In genomic region chrX:13752646-13753045, GRCh38 we compare ENCODE assay signal across 10 cellular contexts. TPM values are rescaled to one million over a fixed set of nuclear protein-coding genes. Genes with fewer than 3 reads are reported as not detected.
DNase-seq lines count a peak whose midpoint lies in the region; ATAC-seq, FAIRE-seq and TF ChIP-seq lines count a peak whose summit lies in the region.
"Had no signal": no experiment of that assay in that cellular context is flagged by ENCODE, and none has a peak within 500 bp of the region (broad histone marks: within the 10 kb centered on the region; RNA-seq: fewer than 3 reads in every experiment).

No MANE protein-coding gene starts in this region.

- CTCF ChIA-PET in GM12878 (lab: Yijun Ruan, JAX): interaction anchor here (0.8 to 11.5 kb wide), 16 partner anchors 9 to 287 kb away, joined by 3 to 113 read pairs (median 4); partner anchors contain the start of genes OFD1 and TRAPPC2
- CTCF ChIA-PET in RWPE1 (lab: Yijun Ruan, JAX): interaction anchor here (0.7 kb wide), 1 partner anchor 107 kb away, joined by 3 read pairs; no protein-coding TSS in a partner anchor
- CTCF ChIA-PET in activated CD4-positive, alpha-beta memory T cell treated with anti-CD3 and anti-CD28 coated beads for 36 hours (lab: Charles Lee): interaction anchor here (0.6 to 2.9 kb wide), 4 partner anchors 18 to 1305 kb away, joined by 3 to 8 read pairs (median 4); partner anchors contain the start of genes OFD1 and TRAPPC2

- H3K36me3 ChIP-seq in GM12878 (ENCODE audit: control insufficient read depth in 2 of 2, insufficient read depth in 2 of 2, low read length in 1 of 2): peaks cover 0 to 9% of the 10 kb centered on the region in 2 experiments; a peak in 3 of 4 replicates

- H3K36me3 Mint-ChIP-seq in activated CD4-positive, alpha-beta memory T cell treated with anti-CD3 and anti-CD28 coated beads for 36 hours: peaks cover 10% of the 10 kb centered on the region

- no peak for TF ChIP-seq RAD21 in GM12878 (IDR thresholded peaks at IDR 0.05; ENCODE audit: insufficient read depth, low read depth, low read length)

- H3K4me2 ChIP-seq in GM12878 (ENCODE audit: control insufficient read depth, insufficient read depth): peak overlapping the region; percentile 77

- DNase-seq in GM12892 (ENCODE audit: insufficient read length): no peak
- no peak for DNase-seq in GM12878 (ENCODE audit: low read depth, low spot score)
- no peak for DNase-seq in T-helper 2 cell
- no peak for DNase-seq in foreskin melanocyte
- DNase-seq in RWPE1 (ENCODE audit: low spot score): no peak
- DNase-seq in activated CD4-positive, alpha-beta memory T cell treated with anti-CD3 and anti-CD28 coated beads for 36 hours: no peak
- DNase-seq: NCI-H146 had no signal

- H3K9ac ChIP-seq in GM12878 (ENCODE audit: control insufficient read depth, insufficient read depth, low read length): no peak overlapping the region

- no TSS peak for BruUV-seq in GM12878 (replicated peaks; lab: Mats Ljungman, UMichigan)

- H2AFZ ChIP-seq in GM12878 (ENCODE audit: control insufficient read depth, low read depth, low read length): no peak overlapping the region

- SMC1A ChIA-PET in GM12878 (lab: Charles Lee; ENCODE audit: uncharacterized antibody, unreplicated experiment): interaction anchor here (0.9 to 14.7 kb wide), 18 partner anchors 9 to 280 kb away, joined by 3 to 198 read pairs (median 6); partner anchors contain the start of genes GEMIN8, OFD1, RAB9A and TRAPPC2

- TF ChIP-seq POLR2A in GM12892 (IDR thresholded peaks at IDR 0.05; ENCODE audit: low read depth, low read length): no peak
- TF ChIP-seq POLR2A in GM12878 (IDR thresholded peaks at IDR 0.05; ENCODE audit: low read depth, low read length): no peak

- H3K27ac ChIP-seq in GM12878 (ENCODE audit: control insufficient read depth, insufficient read depth) (peak overlapping the region; percentile 57), RWPE1 (no peak overlapping the region)

- peaks cover 40% of the 10 kb centered on the region for H3K4me1 ChIP-seq in GM12878 (ENCODE audit: control insufficient read depth, insufficient read depth, low read length)

- H3K27ac Mint-ChIP-seq in activated CD4-positive, alpha-beta memory T cell treated with anti-CD3 and anti-CD28 coated beads for 36 hours: no peak overlapping the region

- TF ChIP-seq CTCF in GM12878 (IDR thresholded peaks at IDR 0.05 in 2 of 3, conservative IDR thresholded peaks at IDR 0.05 in 1 of 3; ENCODE audit: control insufficient read depth in 2 of 3, extremely low read depth in 1 of 3, insufficient read depth in 1 of 3, low read depth in 3 of 3, low read length in 3 of 3): no peak
- no peak for TF ChIP-seq CTCF in RWPE1 (conservative IDR thresholded peaks at IDR 0.05; ENCODE audit: low read depth)

- H3K4me1 Mint-ChIP-seq in activated CD4-positive, alpha-beta memory T cell treated with anti-CD3 and anti-CD28 coated beads for 36 hours (ENCODE audit: low read depth): peaks cover 34% of the 10 kb centered on the region

- TF ChIP-seq EP300 in GM12878 (IDR thresholded peaks at IDR 0.05; ENCODE audit: borderline replicate concordance in 1 of 2, control insufficient read depth in 1 of 2, low read depth in 2 of 2, low read length in 2 of 2): peak; percentile 87 to 94

- no peaks in the 10 kb centered on the region for H3K9me3 Mint-ChIP-seq in activated CD4-positive, alpha-beta memory T cell treated with anti-CD3 and anti-CD28 coated beads for 36 hours

- in situ Hi-C loops in GM12878 (cut with MboI): no loop called here

- FAIRE-seq in GM12892 (lab: Jason Lieb, UNC): peak; percentile 92
- FAIRE-seq in GM12878 (lab: Jason Lieb, UNC): peak; percentile 27
- FAIRE-seq: H1 had no signal

- RAD21 ChIA-PET in GM12878 (lab: Charles Lee; ENCODE audit: unreplicated experiment): interaction anchor here (0.9 to 15.7 kb wide), 18 partner anchors 9 to 279 kb away, joined by 3 to 175 read pairs (median 6); partner anchors contain the start of genes GEMIN8, OFD1 and TRAPPC2

- POLR2A ChIA-PET in GM12878 (lab: Charles Lee) (interaction anchor here (0.6 to 2.5 kb wide), 11 partner anchors 10 to 954 kb away, joined by 3 to 12 read pairs (median 4); partner anchors contain the start of genes OFD1 and TRAPPC2), RWPE1 (lab: Yijun Ruan, JAX; ENCODE audit: low non-redundant PET) (no interaction called here)
- POLR2A ChIA-PET in activated CD4-positive, alpha-beta memory T cell treated with anti-CD3 and anti-CD28 coated beads for 36 hours (lab: Charles Lee): no interaction called here

- no peak overlapping the region; the same call in 1 of the 2 replicates for H3K4me3 ChIP-seq in GM12878

- ATAC-seq in GM21528 (IDR thresholded peaks at IDR 0.05; ENCODE audit: low FRiP score, unreplicated experiment) (peak; percentile 69), HG03521 (IDR thresholded peaks at IDR 0.05; ENCODE audit: unreplicated experiment) (peak; percentile 49), GM12878 (peak; percentile 66)

- H3K79me2 ChIP-seq in GM12878 (ENCODE audit: control insufficient read depth, insufficient read depth, low read length): no peaks in the 10 kb centered on the region; the same call in none of the 2 replicates

- no peak overlapping the region for H3K4me3 Mint-ChIP-seq in activated CD4-positive, alpha-beta memory T cell treated with anti-CD3 and anti-CD28 coated beads for 36 hours

- H3K27me3 ChIP-seq in GM12878 (replicated peaks in 1 of 2; ENCODE audit: control insufficient read depth in 2 of 2, insufficient read depth in 2 of 2, low read length in 1 of 2): no peaks in the 10 kb centered on the region

- H3K9me3 ChIP-seq in GM12878 (replicated peaks; ENCODE audit: control insufficient read depth, insufficient read depth, low read length): no peaks in the 10 kb centered on the region

- intact Hi-C loops in GM12878 (cut with micrococcal nuclease; ENCODE audit: unreplicated experiment): loop anchor here (1.0 to 5.0 kb wide), 3 partner anchors 9 to 665 kb away; no protein-coding TSS in a partner anchor
- intact Hi-C loops in activated CD4-positive, alpha-beta memory T cell treated with anti-CD3 and anti-CD28 coated beads for 36 hours (cut with micrococcal nuclease): no loop called here

- no peaks in the 10 kb centered on the region for H3K27me3 Mint-ChIP-seq in activated CD4-positive, alpha-beta memory T cell treated with anti-CD3 and anti-CD28 coated beads for 36 hours

- H4K20me1 ChIP-seq in GM12878 (ENCODE audit: control insufficient read depth, insufficient read depth): no peaks in the 10 kb centered on the region

- WGBS in GM12878 (ENCODE audit: insufficient coverage, insufficient replicate concordance, low lambda C conversion rate, missing lambda C conversion rate): 35% methylated on average over 3 of the region's 3 CpGs

TF ChIP-seq in GM12878, 131 proteins besides CTCF, POLR2A, EP300 and RAD21 (continues in another document):
- peak; percentile 65 to 74 for TF ChIP-seq BHLHE40 (IDR thresholded peaks at IDR 0.05; ENCODE audit: borderline replicate concordance in 1 of 2, low read depth in 2 of 2, low read length in 1 of 2)
- TF ChIP-seq EGR1 (IDR thresholded peaks at IDR 0.05; ENCODE audit: borderline replicate concordance in 1 of 2, low read depth in 2 of 2, low read length in 2 of 2): no peak; a peak in 1 of 3 replicates
- TF ChIP-seq NFXL1 (IDR thresholded peaks at IDR 0.05; ENCODE audit: borderline replicate concordance): no peak
- TF ChIP-seq MTA2 (IDR thresholded peaks at IDR 0.05; ENCODE audit: low read depth): peak; percentile 80
- TF ChIP-seq JUNB (IDR thresholded peaks at IDR 0.05): peak; percentile 68
- TF ChIP-seq TCF3 (IDR thresholded peaks at IDR 0.05; ENCODE audit: borderline replicate concordance, insufficient read depth, low read depth, low read length): peak; percentile 98
- TF ChIP-seq NFIC (IDR thresholded peaks at IDR 0.05; ENCODE audit: low read depth, low read length): peak; percentile 88

RNA-seq across cellular contexts. Expression of gene OFD1, which starts 18.1 kb away (rescaled TPM):
- polyA plus RNA-seq in GM12892 (2012; ENCODE audit: missing spikeins): 28.7 TPM
- total RNA-seq in GM12878 (2013; cell fraction: nucleolus; rRNA removed): 173 and 178 TPM in 2 replicates
- 22.4 and 27.7 TPM in 2 replicates for total RNA-seq in GM12878 (2014; rRNA removed)
- total RNA-seq in GM12878 (2014; rRNA removed; fragmentation: Illumina TruSeq; extraction: Trizol): 39.5 and 43.7 TPM in 2 replicates
- 30.6 and 34.0 TPM in 2 replicates for total RNA-seq in GM12878 (2021)
- polyA plus RNA-seq in GM12878 (2011; ENCODE audit: low read depth): 17.6 TPM
- 77.2 and 107 TPM in 2 replicates for polyA plus RNA-seq in GM12878 (2011; rRNA removed)
- 32.3 and 33.2 TPM in 2 replicates for polyA plus RNA-seq in GM12878 (2011; cell fraction: cytosol; rRNA removed)
- 186 and 224 TPM in 2 replicates for polyA plus RNA-seq in GM12878 (2011; cell fraction: nucleus; rRNA removed)
- polyA plus RNA-seq in GM12878 (2012): 25.2 and 35.0 TPM in 2 replicates
- polyA plus RNA-seq in GM12878 (2014; fragmentation: Illumina TruSeq; extraction: Trizol): 33.3 and 43.7 TPM in 2 replicates
- 10 to 100 TPM; 43.0 to 64.5 TPM for polyA plus RNA-seq in GM12878 (2014; fragmentation: Nextera tagmentation; extraction: Ambion mirVana)
- polyA plus RNA-seq in GM12878 (2014; rRNA removed): 23.6 and 23.7 TPM in 2 replicates
- polyA plus RNA-seq in GM12878 (2016; fragmentation: Nextera tagmentation; extraction: Ambion mirVana): 10 to 100 TPM; 32.6 to 34.2 TPM
- polyA minus RNA-seq in GM12878 (2011; rRNA and poly(A)+ RNA removed): 38.1 and 44.5 TPM in 2 replicates
- 18.8 and 19.2 TPM in 2 replicates for polyA minus RNA-seq in GM12878 (2011; cell fraction: cytosol; rRNA and poly(A)+ RNA removed)
- polyA minus RNA-seq in GM12878 (2011; cell fraction: nucleus; rRNA and poly(A)+ RNA removed): 85.6 and 109 TPM in 2 replicates
- total RNA-seq in activated CD4-positive, alpha-beta memory T cell treated with anti-CD3 and anti-CD28 coated beads for 36 hours: 10 to 100 TPM; 24.5 to 30.9 TPM

RNA-seq across cellular contexts. Expression of gene TRAPPC2, which starts 18.2 kb away (rescaled TPM):
- polyA plus RNA-seq in GM12892 (2012; ENCODE audit: missing spikeins): 20.8 TPM
- 27.6 and 32.3 TPM in 2 replicates for total RNA-seq in GM12878 (2013; cell fraction: nucleolus; rRNA removed)
- total RNA-seq in GM12878 (2014; rRNA removed) (21.0 and 30.0 TPM in 2 replicates), GM12878 (2014; rRNA removed; fragmentation: Illumina TruSeq; extraction: Trizol) (24.8 and 26.2 TPM in 2 replicates), GM12878 (2021) (17.5 and 17.8 TPM in 2 replicates)
- 23.8 TPM for polyA plus RNA-seq in GM12878 (2011; ENCODE audit: low read depth)
- polyA plus RNA-seq in GM12878 (2011; rRNA removed) (28.4 and 30.7 TPM in 2 replicates), GM12878 (2014; fragmentation: Illumina TruSeq; extraction: Trizol) (14.6 and 23.0 TPM in 2 replicates), GM12878 (2014; fragmentation: Nextera tagmentation; extraction: Ambion mirVana) (10 to 100 TPM; 18.3 to 27.5 TPM), GM12878 (2014; rRNA removed) (12.4 and 14.8 TPM in 2 replicates), GM12878 (2016; fragmentation: Nextera tagmentation; extraction: Ambion mirVana) (10 to 100 TPM; 21.6 to 26.6 TPM)
- 13.5 and 19.6 TPM in 2 replicates for polyA plus RNA-seq in GM12878 (2011; cell fraction: cytosol; rRNA removed)
- 11.8 and 13.8 TPM in 2 replicates for polyA plus RNA-seq in GM12878 (2011; cell fraction: nucleus; rRNA removed)
- 14.5 and 17.8 TPM in 2 replicates for polyA plus RNA-seq in GM12878 (2012)
- 15.3 and 18.7 TPM in 2 replicates for polyA minus RNA-seq in GM12878 (2011; rRNA and poly(A)+ RNA removed)
- polyA minus RNA-seq in GM12878 (2011; cell fraction: cytosol; rRNA and poly(A)+ RNA removed): 10.3 and 13.9 TPM in 2 replicates
- polyA minus RNA-seq in GM12878 (2011; cell fraction: nucleus; rRNA and poly(A)+ RNA removed): 10.0 and 15.9 TPM in 2 replicates
- total RNA-seq in activated CD4-positive, alpha-beta memory T cell treated with anti-CD3 and anti-CD28 coated beads for 36 hours: 10 to 100 TPM; 14.1 to 16.1 TPM
